Comparison of ENCODE assay signal across 9 cellular contexts in genomic region chr19:39434123-39435076, GRCh38. TPM values are rescaled to one million over a fixed set of nuclear protein-coding genes. Genes with fewer than 3 reads are reported as not detected.
A peak's percentile ranks its signal among the peaks of the same experiment; 100 is the strongest.
DNase-seq lines count a peak whose midpoint lies in the region; ATAC-seq and TF ChIP-seq lines count a peak whose summit lies in the region.
"Had no signal": no experiment of that assay in that cellular context is flagged by ENCODE, and none has a peak within 500 bp of the region (broad histone marks: within the 10 kb centered on the region; RNA-seq: fewer than 3 reads in every experiment).

No MANE protein-coding gene starts in this region.

- H3K36me3 ChIP-seq in SK-N-MC (ENCODE audit: insufficient read depth, low read length): peaks cover 36% of the 10 kb centered on the region

- TF ChIP-seq CTCF in GM12875 (IDR thresholded peaks at IDR 0.05; ENCODE audit: borderline replicate concordance, insufficient read depth, low read depth, low read length) (no peak), fibroblast of the aortic adventitia (IDR thresholded peaks at IDR 0.05; ENCODE audit: insufficient read depth, low read length) (no peak), retinal pigment epithelial cell (conservative IDR thresholded peaks at IDR 0.05; ENCODE audit: low read depth, low read length) (no peak)

- DNase-seq in SK-N-MC (ENCODE audit: low read depth, low spot score) (no peak), fibroblast of the aortic adventitia (ENCODE audit: low read depth) (no peak), retinal pigment epithelial cell (ENCODE audit: low read depth) (no peak), CD1c-positive myeloid dendritic cell (ENCODE audit: extremely low spot score) (no peak)
- DNase-seq: activated CD4-positive, alpha-beta T cell treated with anti-CD3 and anti-CD28 coated beads, Interleukin-2, amount 50 U/mL, for 48 hours had no signal

- ATAC-seq in HG03460 (IDR thresholded peaks at IDR 0.05; ENCODE audit: unreplicated experiment): no peak
- no peak for ATAC-seq in HG02884 (IDR thresholded peaks at IDR 0.05; ENCODE audit: unreplicated experiment)
- ATAC-seq in HG03521 (IDR thresholded peaks at IDR 0.05; ENCODE audit: unreplicated experiment): no peak

- H3K9me3 ChIP-seq in SK-N-MC (ENCODE audit: low read depth, low read length): no peaks in the 10 kb centered on the region

- peak overlapping the region; percentile 58 for H3K27ac ChIP-seq in SK-N-MC

- H3K9ac ChIP-seq in SK-N-MC (ENCODE audit: insufficient read length): peak overlapping the region; percentile 98

- H3K4me3 ChIP-seq in GM12875 (ENCODE audit: low read depth, low read length): peak overlapping the region; percentile 81
- peak overlapping the region; percentile 85 for H3K4me3 ChIP-seq in SK-N-MC
- H3K4me3 ChIP-seq in fibroblast of the aortic adventitia (ENCODE audit: low read depth, low read length): peak overlapping the region; percentile 94
- peak overlapping the region; percentile 99 for H3K4me3 ChIP-seq in retinal pigment epithelial cell (ENCODE audit: low read length)

RNA-seq across cellular contexts. Expression of gene RPS16, which starts 1.3 kb away (rescaled TPM):
- total RNA-seq in fibroblast of the aortic adventitia (ENCODE audit: low replicate concordance): 23.5 and 148 TPM in 2 replicates

RNA-seq across cellular contexts. Expression of gene SUPT5H, which starts 11.0 kb away (rescaled TPM):
- total RNA-seq in fibroblast of the aortic adventitia (ENCODE audit: low replicate concordance): 88.2 and 299 TPM in 2 replicates

RNA-seq across cellular contexts. Expression of gene PLEKHG2, which starts 21.9 kb away (rescaled TPM):
- 14.1 and 29.1 TPM in 2 replicates for total RNA-seq in fibroblast of the aortic adventitia (ENCODE audit: low replicate concordance)

RNA-seq across cellular contexts. Expression of gene ZFP36, which starts 27.8 kb away (rescaled TPM):
- 10.8 and 18.3 TPM in 2 replicates for total RNA-seq in fibroblast of the aortic adventitia (ENCODE audit: low replicate concordance)

RNA-seq across cellular contexts. Expression of gene MED29, which starts 43.2 kb away (rescaled TPM):
- 16.2 and 25.7 TPM in 2 replicates for total RNA-seq in fibroblast of the aortic adventitia (ENCODE audit: low replicate concordance)
